8 cellular contexts compared by ENCODE assay signal in genomic region chr5:179732412-179732917, GRCh38. TPM values are rescaled to one million over a fixed set of nuclear protein-coding genes. Genes with fewer than 3 reads are reported as not detected.
DNase-seq lines count a peak whose midpoint lies in the region; ATAC-seq, FAIRE-seq and TF ChIP-seq lines count a peak whose summit lies in the region.

Gene MAML1 (plus strand): TSS chr5:179732822. CDS start chr5:179733113, 291 bp downstream.

- H3K36me3 ChIP-seq in kidney (ENCODE audit: control insufficient read depth in 1 of 2, insufficient read depth in 2 of 2, low read length in 2 of 2), result peaks cover 23 to 29% of the 10 kb centered on the region in 2 donors

- ATAC-seq in HG03439 (IDR thresholded peaks at IDR 0.05; ENCODE audit: unreplicated experiment), result peak; percentile 92

- peak within 1 kb of the TSS; percentile 97 for H3K27ac Mint-ChIP-seq in chondrocyte (ENCODE audit: unreplicated experiment)

- H3K4me3 Mint-ChIP-seq in chondrocyte (ENCODE audit: unreplicated experiment), result peak within 1 kb of the TSS; percentile 92

- intact Hi-C loops in kidney (cut with DNase I), result no loop called here

- H3K9me3 ChIP-seq in kidney (ENCODE audit: control insufficient read depth in 1 of 2, low read length in 2 of 2), result no peaks in the 10 kb centered on the region

- no peak for TF ChIP-seq CTCF in chondrocyte (IDR thresholded peaks at IDR 0.05)
- no peak for TF ChIP-seq CTCF in kidney (IDR thresholded peaks at IDR 0.05; ENCODE audit: borderline replicate concordance, extremely low read depth, insufficient read depth)

- no peaks in the 10 kb centered on the region for H3K27me3 Mint-ChIP-seq in chondrocyte (ENCODE audit: low read depth)

- H3K9ac ChIP-seq in kidney (ENCODE audit: low read length in 2 of 2), result peak within 1 kb of the TSS; percentile 35 to 85

- H3K27ac ChIP-seq in kidney (ENCODE audit: low read depth in 2 of 2, low read length in 2 of 2), result peak within 1 kb of the TSS; percentile 85 to 89

- peak; percentile 84 for TF ChIP-seq POLR2A in GM19193 (IDR thresholded peaks at IDR 0.05; ENCODE audit: extremely low read depth, insufficient read depth, insufficient read length)

- DNase-seq in AML-193 (lab: John Stamatoyannopoulos, UW) (peak; percentile 99), NCI-H510A treated with DMSO at 0.1 percent for 48 hours (lab: John Stamatoyannopoulos, UW) (peak; percentile 95), chondrocyte (ENCODE audit: low spot score) (peak; percentile 100), kidney (peak; percentile 100)
- DNase-seq in activated CD4-positive, alpha-beta T cell treated with anti-CD3 and anti-CD28 coated beads for 24 hours (ENCODE audit: low read depth in 2 of 2), result peak; percentile 98
- DNase-seq in stimulated activated CD4-positive, alpha-beta T cell treated with anti-CD3 and anti-CD28 coated beads, Interleukin-15, amount 100 ng/mL, for 24 hours, result peak; percentile 99

- peak; percentile 98 for FAIRE-seq in kidney (lab: Jason Lieb, UNC)

- peaks cover 8% of the 10 kb centered on the region for H3K36me3 Mint-ChIP-seq in chondrocyte (ENCODE audit: low read depth)

- H3K4me1 Mint-ChIP-seq in chondrocyte (ENCODE audit: low read depth), result peaks cover 45% of the 10 kb centered on the region

- peaks cover 5 to 7% of the 10 kb centered on the region in 2 donors for H3K4me1 ChIP-seq in kidney (ENCODE audit: control insufficient read depth in 1 of 2, insufficient read depth in 1 of 2, low read depth in 1 of 2, low read length in 2 of 2)

- H3K9me3 Mint-ChIP-seq in chondrocyte (ENCODE audit: low read depth), result no peaks in the 10 kb centered on the region

- H3K4me3 ChIP-seq in kidney (ENCODE audit: low read length in 2 of 2), result peak within 1 kb of the TSS; percentile 70 to 94

RNA-seq across cellular contexts. Expression of gene MAML1, which starts in this region (rescaled TPM):
- total RNA-seq in chondrocyte (29.3 to 29.9 TPM (median 29.9 TPM) in 3 replicates), kidney (26.8 TPM)
- polyA plus RNA-seq in kidney (ENCODE audit: insufficient read depth, low read depth, low replicate concordance), result 5.3 TPM

Comparison
In these comparisons a context has a peak if more than half of its experiments do, and no peak if none do; other contexts are left out.
1. Peak in every context shown above with its lines: DNase-seq, ATAC-seq, H3K4me3 ChIP-seq and H3K27ac ChIP-seq.